ENCODE assay signal across 7 cellular contexts in the genomic region with DNA sequence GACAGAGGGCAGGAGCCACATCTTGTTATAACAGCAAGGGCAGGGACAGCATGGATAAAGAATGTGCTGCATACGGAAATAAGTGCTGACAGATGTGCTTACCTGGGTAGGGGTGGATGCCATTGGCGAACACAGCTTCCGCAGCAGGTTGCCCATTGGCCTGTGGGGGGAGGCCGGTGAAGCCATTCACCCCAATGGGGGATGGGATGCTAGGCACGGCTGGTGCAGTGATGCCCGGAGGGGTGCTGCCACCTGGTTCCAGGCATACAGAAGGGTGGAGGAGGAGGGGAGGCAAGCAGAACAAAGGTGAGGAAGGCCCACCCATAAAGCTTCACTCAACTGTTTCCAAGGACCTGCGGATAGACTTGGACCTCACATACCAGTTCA.
"Had no signal": no experiment of that assay in that cellular context is flagged by ENCODE, and none has a peak within 500 bp of the region (broad histone marks: within the 10 kb centered on the region; RNA-seq: fewer than 3 reads in every experiment).

No MANE protein-coding gene starts in this region.

- DNase-seq: GF-D8 had no signal

- ATAC-seq: GM12878 had no signal

- FAIRE-seq: G401.6, GM12891, GM12892, GM18507, GM19239 had no signal

- H3K4me3 ChIP-seq: GM12878 had no signal
